1 cellular context compared by ENCODE assay signal in genomic region chr16:588639-588888, GRCh38.
A peak's percentile ranks its signal among the peaks of the same experiment; 100 is the strongest.
TF ChIP-seq lines count a peak whose summit lies in the region.

No MANE protein-coding gene starts in this region.

TF ChIP-seq in HepG2, 621 proteins besides CTCF, POLR2A, EP300 and RAD21 (continued from another document):
- peak; percentile 39; the same call in 1 of the 2 replicates for TF ChIP-seq ZNF770 (CRISPR knock-in tag; IDR thresholded peaks at IDR 0.05)
- no peak for TF ChIP-seq ZBED4 (CRISPR knock-in tag; IDR thresholded peaks at IDR 0.05; ENCODE audit: borderline replicate concordance)
- TF ChIP-seq ARID2 (CRISPR knock-in tag; IDR thresholded peaks at IDR 0.05; ENCODE audit: borderline replicate concordance), result 0 out of 2 replicates have a peak, but pooled peaks have one; percentile 45
- no peak for TF ChIP-seq ZNF616 (CRISPR knock-in tag; IDR thresholded peaks at IDR 0.05; ENCODE audit: low read depth)
- TF ChIP-seq ZNF207 (IDR thresholded peaks at IDR 0.05; ENCODE audit: borderline replicate concordance), result no peak
- TF ChIP-seq ZNF460 (CRISPR knock-in tag; IDR thresholded peaks at IDR 0.05; ENCODE audit: borderline replicate concordance), result no peak
- TF ChIP-seq HES4 (CRISPR knock-in tag; IDR thresholded peaks at IDR 0.05; ENCODE audit: borderline replicate concordance), result peak; percentile 14; the same call in 1 of the 2 replicates
